In genomic region chr6:150631283-150631981, GRCh38 we compare ENCODE assay signal across 9 cellular contexts. TPM values are rescaled to one million over a fixed set of nuclear protein-coding genes. Genes with fewer than 3 reads are reported as not detected.
A peak's percentile ranks its signal among the peaks of the same experiment; 100 is the strongest.
DNase-seq lines count a peak whose midpoint lies in the region; ATAC-seq and TF ChIP-seq lines count a peak whose summit lies in the region.
"Had no signal": no experiment of that assay in that cellular context is flagged by ENCODE, and none has a peak within 500 bp of the region (broad histone marks: within the 10 kb centered on the region; RNA-seq: fewer than 3 reads in every experiment).

No MANE protein-coding gene starts in this region.

- peaks cover 2% of the 10 kb centered on the region for H3K9me3 Mint-ChIP-seq in nephron

- no peaks in the 10 kb centered on the region for H3K36me3 ChIP-seq in right atrium auricular region
- H3K36me3 ChIP-seq: ovary had no signal

- H3K36me3 Mint-ChIP-seq in nephron (ENCODE audit: low read depth) = peaks cover 5% of the 10 kb centered on the region

- H3K27me3 Mint-ChIP-seq in nephron (ENCODE audit: low read depth) = no peaks in the 10 kb centered on the region

- no peak for TF ChIP-seq CTCF in GM13976 (IDR thresholded peaks at IDR 0.05; ENCODE audit: borderline replicate concordance, control extremely low read depth, extremely low read depth, insufficient read depth, missing control alignments)
- TF ChIP-seq CTCF in NB4 (IDR thresholded peaks at IDR 0.05; ENCODE audit: low read depth, low read length) = no peak
- no peak for TF ChIP-seq CTCF in nephron (IDR thresholded peaks at IDR 0.05; ENCODE audit: unreplicated experiment in 3 of 3)
- TF ChIP-seq CTCF in right atrium auricular region (IDR thresholded peaks at IDR 0.05) = no peak

- H3K4me1 ChIP-seq in right atrium auricular region = peaks cover 0 to 21% of the 10 kb centered on the region in 2 donors

- H3K27ac ChIP-seq in right atrium auricular region = no peak overlapping the region

- DNase-seq in GM13976 (ENCODE audit: low spot score) (peak; percentile 27), NB4 (ENCODE audit: low read depth) (peak; percentile 7), right atrium auricular region (ENCODE audit: low spot score) (no peak)
- DNase-seq: SW 1271 had no signal

- no peak overlapping the region for H3K4me3 ChIP-seq in NB4 (ENCODE audit: low read depth, low read length)
- no peak overlapping the region for H3K4me3 ChIP-seq in right atrium auricular region
- H3K4me3 ChIP-seq: ovary had no signal

- no peak overlapping the region for H3K4me3 Mint-ChIP-seq in nephron

- peaks cover 88% of the 10 kb centered on the region for H3K4me1 Mint-ChIP-seq in nephron

- in situ Hi-C loops in GM13976 (cut with MboI; ENCODE audit: low sequenced_read_pairs, unreplicated experiment) = no loop called here

- no peak for TF ChIP-seq POLR2A in NB4 (IDR thresholded peaks at IDR 0.05; ENCODE audit: extremely low read depth, insufficient read length)

- H3K27ac Mint-ChIP-seq in nephron = peak overlapping the region; percentile 52 to 92 (median 88)

- no peaks in the 10 kb centered on the region for H3K9me3 ChIP-seq in right atrium auricular region
- H3K9me3 ChIP-seq: ovary had no signal

- H3K27me3 ChIP-seq in right atrium auricular region = no peaks in the 10 kb centered on the region
- H3K27me3 ChIP-seq: ovary had no signal

- ATAC-seq in GM19463 (IDR thresholded peaks at IDR 0.05; ENCODE audit: unreplicated experiment) = peak; percentile 37
- ATAC-seq in GM18519 (IDR thresholded peaks at IDR 0.05; ENCODE audit: low FRiP score, unreplicated experiment) = no peak
- no peak for ATAC-seq in HG02970 (IDR thresholded peaks at IDR 0.05; ENCODE audit: low FRiP score, unreplicated experiment)

RNA-seq across cellular contexts. Expression of gene PLEKHG1, which starts 31.7 kb away (rescaled TPM):
- total RNA-seq in right atrium auricular region = 10 to 100 TPM; 10.6 to 16.7 TPM
